8 cellular contexts compared by ENCODE assay signal in the genomic region with DNA sequence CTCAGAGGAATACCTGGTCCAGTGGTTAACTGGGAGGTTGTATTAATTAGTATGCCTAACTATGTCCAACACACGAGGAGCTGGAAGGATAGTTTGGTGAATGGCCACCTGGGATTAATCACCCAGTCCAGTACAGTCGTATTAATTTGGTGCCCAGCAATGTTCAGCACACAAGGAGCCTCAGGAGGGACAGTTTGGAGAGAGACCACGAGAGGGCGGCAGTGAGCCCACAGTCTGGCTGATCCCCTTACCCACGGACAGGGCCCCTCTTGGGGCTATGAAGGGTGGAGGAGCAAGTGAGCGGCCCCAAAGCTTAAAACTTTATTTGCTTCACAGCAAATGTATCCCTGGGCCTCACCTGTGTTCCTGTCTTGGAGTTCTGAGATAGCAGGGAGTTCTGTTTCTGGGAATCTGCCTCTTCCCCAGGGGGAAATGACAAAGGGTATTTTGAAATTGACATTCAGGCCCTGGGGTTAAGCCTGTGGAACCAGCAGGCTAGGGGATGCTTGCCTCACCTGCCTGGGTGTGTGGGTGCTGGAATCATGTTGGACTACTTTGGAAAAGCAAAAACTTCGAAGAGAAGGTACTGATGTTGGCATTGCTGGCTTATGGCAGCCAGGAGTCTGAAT.
DNase-seq lines count a peak whose midpoint lies in the region; ATAC-seq and TF ChIP-seq lines count a peak whose summit lies in the region.

No MANE protein-coding gene starts in this region.

- H3K9me3 ChIP-seq in trophoblast cell (ENCODE audit: insufficient read depth, low read depth, low read length), result peaks cover 7% of the 10 kb centered on the region

- H4K8ac ChIP-seq in trophoblast cell (ENCODE audit: low read depth, low read length), result no peak overlapping the region

- no peak overlapping the region for H3K4me2 ChIP-seq in trophoblast cell (ENCODE audit: low read length)

- H3K9ac ChIP-seq in trophoblast cell (ENCODE audit: low read length), result no peak overlapping the region

- H3K27me3 ChIP-seq in foreskin keratinocyte (no peaks in the 10 kb centered on the region), trophoblast cell (ENCODE audit: insufficient read depth, low read length) (no peaks in the 10 kb centered on the region)

- H3K4me1 ChIP-seq in foreskin keratinocyte, result no peaks in the 10 kb centered on the region
- H3K4me1 ChIP-seq in trophoblast cell (ENCODE audit: control insufficient read depth in 1 of 2, insufficient read depth in 2 of 2, low read length in 2 of 2), result peaks cover 3 to 6% of the 10 kb centered on the region in 2 experiments

- peak; percentile 65 for TF ChIP-seq CTCF in foreskin keratinocyte (conservative IDR thresholded peaks at IDR 0.05)

- no peak overlapping the region for H2AFZ ChIP-seq in trophoblast cell (ENCODE audit: insufficient read depth, low read length, poor library complexity)

- no CpG with 5 or more reads among the region's 7 CpGs for WGBS in trophoblast cell (ENCODE audit: extremely low coverage, insufficient coverage, insufficient read length)

- H3K14ac ChIP-seq in trophoblast cell (ENCODE audit: low read length), result no peak overlapping the region

- H3K79me2 ChIP-seq in trophoblast cell (ENCODE audit: control insufficient read depth, insufficient read depth, low read length, poor library complexity), result peaks cover 2% of the 10 kb centered on the region

- H3K27ac ChIP-seq in foreskin keratinocyte, result no peak overlapping the region
- H3K27ac ChIP-seq in trophoblast cell (ENCODE audit: low read depth, low read length), result no peak overlapping the region

- no peaks in the 10 kb centered on the region for H3K79me1 ChIP-seq in trophoblast cell (ENCODE audit: low read length)

- no peak overlapping the region for H4K91ac ChIP-seq in trophoblast cell (ENCODE audit: low read depth, low read length)

- no peak overlapping the region for H3K4ac ChIP-seq in trophoblast cell (ENCODE audit: low read depth, low read length)

- no peak overlapping the region for H4K12ac ChIP-seq in trophoblast cell (ENCODE audit: low read depth, low read length)

- H3K36me3 ChIP-seq in trophoblast cell (ENCODE audit: control insufficient read depth in 1 of 2, insufficient read depth in 2 of 2, low read length in 2 of 2), result no peaks in the 10 kb centered on the region

- DNase-seq in NCI-H2171 treated with DMSO at 0.1 percent for 48 hours (lab: John Stamatoyannopoulos, UW) (peak; percentile 9), NCI-H2171 (lab: John Stamatoyannopoulos, UW) (no peak), NCI-H146 (lab: John Stamatoyannopoulos, UW) (peak; percentile 3), foreskin keratinocyte (no peak), trophoblast cell (peak; percentile 83 to 93)
- peak; percentile 83 for DNase-seq in activated CD8-positive, alpha-beta memory T cell treated with anti-CD3 and anti-CD28 coated beads, Interleukin-2, amount 50 U/mL, for 48 hours

- H2AK5ac ChIP-seq in trophoblast cell (ENCODE audit: low read length), result no peak overlapping the region

- no peak overlapping the region for H2BK12ac ChIP-seq in trophoblast cell (ENCODE audit: low read length)

- H2BK5ac ChIP-seq in trophoblast cell (ENCODE audit: low read depth, low read length, poor library complexity), result no peak overlapping the region

- no peak overlapping the region for H3K23ac ChIP-seq in trophoblast cell (ENCODE audit: low read length)

- no peak overlapping the region for H3K4me3 ChIP-seq in trophoblast cell (ENCODE audit: low read depth, low read length)

- no peak overlapping the region for H2BK120ac ChIP-seq in trophoblast cell (ENCODE audit: insufficient read depth, low read length, poor library complexity)

- no peak overlapping the region for H3K18ac ChIP-seq in trophoblast cell (ENCODE audit: low read length)

- peak; percentile 35 for ATAC-seq in foreskin keratinocyte
- ATAC-seq in HG02885 (IDR thresholded peaks at IDR 0.05; ENCODE audit: poor library complexity, unreplicated experiment), result no peak
- ATAC-seq in HG03159 (IDR thresholded peaks at IDR 0.05; ENCODE audit: unreplicated experiment), result no peak

Comparison
In these comparisons a context has a peak if more than half of its experiments do, and no peak if none do; other contexts are left out.
1. DNase-seq: peak in NCI-H2171 treated with DMSO at 0.1 percent for 48 hours (single experiment), NCI-H146 (single experiment), activated CD8-positive, alpha-beta memory T cell treated with anti-CD3 and anti-CD28 coated beads, Interleukin-2, amount 50 U/mL, for 48 hours (single experiment) and trophoblast cell (2 of 2); none in NCI-H2171 (single experiment) and foreskin keratinocyte (0 of 2).